ENCODE assay signal across 8 cellular contexts in genomic region chrX:40106677-40107290, GRCh38. TPM values are rescaled to one million over a fixed set of nuclear protein-coding genes. Genes with fewer than 3 reads are reported as not detected.
A peak's percentile ranks its signal among the peaks of the same experiment; 100 is the strongest.
DNase-seq lines count a peak whose midpoint lies in the region; ATAC-seq, FAIRE-seq and TF ChIP-seq lines count a peak whose summit lies in the region.

No MANE protein-coding gene starts in this region.

- peak overlapping the region; percentile 76 for H3K4me3 Mint-ChIP-seq in activated CD8-positive, alpha-beta memory T cell treated with anti-CD3 and anti-CD28 coated beads, Interleukin-2, amount 10 ng/mL, durations not matched to agents 7 days and 5 days
- peak overlapping the region; percentile 80 for H3K4me3 Mint-ChIP-seq in activated T-helper 1 cell treated with anti-CD3 and anti-CD28 coated beads, Interleukin-12 subunit alpha, Interleukin-12 subunit beta, Interleukin-2, Interleukin-4 antibody, amounts not matched to agents 30 ng/mL and 10 ng/mL and 1 ng/mL, durations not matched to agents 14 hours and 24 hours and 36 hours

- no peaks in the 10 kb centered on the region for H3K27me3 Mint-ChIP-seq in activated CD8-positive, alpha-beta memory T cell treated with anti-CD3 and anti-CD28 coated beads, Interleukin-2, amount 10 ng/mL, durations not matched to agents 7 days and 5 days
- peaks cover 3% of the 10 kb centered on the region for H3K27me3 Mint-ChIP-seq in activated T-helper 1 cell treated with anti-CD3 and anti-CD28 coated beads, Interleukin-12 subunit alpha, Interleukin-12 subunit beta, Interleukin-2, Interleukin-4 antibody, amounts not matched to agents 30 ng/mL and 10 ng/mL and 1 ng/mL, durations not matched to agents 14 hours and 24 hours and 36 hours (ENCODE audit: insufficient read depth)

- no peak for DNase-seq in activated CD8-positive, alpha-beta memory T cell treated with anti-CD3 and anti-CD28 coated beads, Interleukin-2, amount 10 ng/mL, durations not matched to agents 7 days and 5 days
- no peak for DNase-seq in activated CD8-positive, alpha-beta memory T cell treated with anti-CD3 and anti-CD28 coated beads, Interleukin-2, amount 50 U/mL, for 48 hours
- DNase-seq in activated T-helper 1 cell treated with anti-CD3 and anti-CD28 coated beads, Interleukin-12 subunit alpha, Interleukin-12 subunit beta, Interleukin-2, Interleukin-4 antibody, amounts not matched to agents 30 ng/mL and 10 ng/mL and 1 ng/mL, durations not matched to agents 14 hours and 24 hours and 36 hours (ENCODE audit: low spot score) = no peak
- DNase-seq in kidney (no peak), NOMO-1 treated with DMSO at 0.1 percent for 48 hours (lab: John Stamatoyannopoulos, UW; ENCODE audit: unreplicated experiment) (no peak), posterior cingulate gyrus (no peak)
- DNase-seq in activated CD4-positive, CD25-positive, alpha-beta regulatory T cell (lab: John Stamatoyannopoulos, UW) = no peak

- H3K4me1 Mint-ChIP-seq in activated CD8-positive, alpha-beta memory T cell treated with anti-CD3 and anti-CD28 coated beads, Interleukin-2, amount 10 ng/mL, durations not matched to agents 7 days and 5 days = peaks cover 11% of the 10 kb centered on the region
- H3K4me1 Mint-ChIP-seq in activated T-helper 1 cell treated with anti-CD3 and anti-CD28 coated beads, Interleukin-12 subunit alpha, Interleukin-12 subunit beta, Interleukin-2, Interleukin-4 antibody, amounts not matched to agents 30 ng/mL and 10 ng/mL and 1 ng/mL, durations not matched to agents 14 hours and 24 hours and 36 hours (ENCODE audit: low read depth) = peaks cover 6% of the 10 kb centered on the region

- no peak overlapping the region for H3K9ac ChIP-seq in kidney (ENCODE audit: low read length in 2 of 2)

- no peaks in the 10 kb centered on the region for H3K36me3 ChIP-seq in kidney (ENCODE audit: control insufficient read depth in 1 of 2, insufficient read depth in 2 of 2, low read length in 2 of 2)
- no peaks in the 10 kb centered on the region for H3K36me3 ChIP-seq in thymus (ENCODE audit: control insufficient read depth, insufficient read depth)

- H3K27ac ChIP-seq in kidney (ENCODE audit: low read depth in 2 of 2, low read length in 2 of 2) (peak overlapping the region; percentile 69 to 91), thymus (ENCODE audit: low read depth) (peak overlapping the region; percentile 83)

- no peak for FAIRE-seq in kidney (lab: Jason Lieb, UNC)

- no peaks in the 10 kb centered on the region for H3K9me3 Mint-ChIP-seq in activated CD8-positive, alpha-beta memory T cell treated with anti-CD3 and anti-CD28 coated beads, Interleukin-2, amount 10 ng/mL, durations not matched to agents 7 days and 5 days (ENCODE audit: low read depth)
- H3K9me3 Mint-ChIP-seq in activated T-helper 1 cell treated with anti-CD3 and anti-CD28 coated beads, Interleukin-12 subunit alpha, Interleukin-12 subunit beta, Interleukin-2, Interleukin-4 antibody, amounts not matched to agents 30 ng/mL and 10 ng/mL and 1 ng/mL, durations not matched to agents 14 hours and 24 hours and 36 hours = no peaks in the 10 kb centered on the region

- H3K4me3 ChIP-seq in kidney (ENCODE audit: low read length in 2 of 2) (peak overlapping the region; percentile 10 to 62), thymus (ENCODE audit: low read length) (peak overlapping the region; percentile 72)

- no peak for TF ChIP-seq CTCF in kidney (IDR thresholded peaks at IDR 0.05; ENCODE audit: borderline replicate concordance, extremely low read depth, insufficient read depth)

- CTCF ChIA-PET in activated CD8-positive, alpha-beta memory T cell treated with anti-CD3 and anti-CD28 coated beads, Interleukin-2, amount 10 ng/mL, durations not matched to agents 7 days and 5 days (lab: Charles Lee) = no interaction called here

- H3K27me3 ChIP-seq in thymus (ENCODE audit: control insufficient read depth, insufficient read depth) = no peaks in the 10 kb centered on the region

- no peaks in the 10 kb centered on the region for H3K36me3 Mint-ChIP-seq in activated CD8-positive, alpha-beta memory T cell treated with anti-CD3 and anti-CD28 coated beads, Interleukin-2, amount 10 ng/mL, durations not matched to agents 7 days and 5 days
- no peaks in the 10 kb centered on the region for H3K36me3 Mint-ChIP-seq in activated T-helper 1 cell treated with anti-CD3 and anti-CD28 coated beads, Interleukin-12 subunit alpha, Interleukin-12 subunit beta, Interleukin-2, Interleukin-4 antibody, amounts not matched to agents 30 ng/mL and 10 ng/mL and 1 ng/mL, durations not matched to agents 14 hours and 24 hours and 36 hours (ENCODE audit: low read depth)

- H3K27ac Mint-ChIP-seq in activated CD8-positive, alpha-beta memory T cell treated with anti-CD3 and anti-CD28 coated beads, Interleukin-2, amount 10 ng/mL, durations not matched to agents 7 days and 5 days = peak overlapping the region; percentile 80
- H3K27ac Mint-ChIP-seq in activated T-helper 1 cell treated with anti-CD3 and anti-CD28 coated beads, Interleukin-12 subunit alpha, Interleukin-12 subunit beta, Interleukin-2, Interleukin-4 antibody, amounts not matched to agents 30 ng/mL and 10 ng/mL and 1 ng/mL, durations not matched to agents 14 hours and 24 hours and 36 hours = peak overlapping the region; percentile 85

- H3K9me3 ChIP-seq in kidney (ENCODE audit: control insufficient read depth in 1 of 2, low read length in 2 of 2) = no peaks in the 10 kb centered on the region
- H3K9me3 ChIP-seq in thymus (ENCODE audit: control insufficient read depth) = no peaks in the 10 kb centered on the region

- no peak for ATAC-seq in activated CD8-positive, alpha-beta memory T cell treated with anti-CD3 and anti-CD28 coated beads, Interleukin-2, amount 10 ng/mL, durations not matched to agents 7 days and 5 days

- peaks cover 0 to 5% of the 10 kb centered on the region in 2 donors for H3K4me1 ChIP-seq in kidney (ENCODE audit: control insufficient read depth in 1 of 2, insufficient read depth in 1 of 2, low read depth in 1 of 2, low read length in 2 of 2)
- peaks cover 15% of the 10 kb centered on the region for H3K4me1 ChIP-seq in thymus (ENCODE audit: control insufficient read depth, insufficient read depth, low read length)

- 3% methylated on average over 35 of the region's 35 CpGs for WGBS in thymus

- intact Hi-C loops in activated T-helper 1 cell treated with anti-CD3 and anti-CD28 coated beads, Interleukin-12 subunit alpha, Interleukin-12 subunit beta, Interleukin-2, Interleukin-4 antibody, amounts not matched to agents 30 ng/mL and 10 ng/mL and 1 ng/mL, durations not matched to agents 14 hours and 24 hours and 36 hours (cut with micrococcal nuclease) = loop anchor here (1.0 to 5.0 kb wide), 5 partner anchors 9 to 1304 kb away; partner anchors contain the start of genes BCOR and MID1IP1
- intact Hi-C loops in kidney (cut with DNase I) = no loop called here
- intact Hi-C loops in posterior cingulate gyrus (cut with DNase I) = loop anchor here (5.0 kb wide), 1 partner anchor 94 kb away; no protein-coding TSS in a partner anchor

RNA-seq across cellular contexts. Expression of gene BCOR, which starts 9.0 kb away (rescaled TPM):
- 10 to 100 TPM; 43.9 to 58.0 TPM for total RNA-seq in activated CD8-positive, alpha-beta memory T cell treated with anti-CD3 and anti-CD28 coated beads, Interleukin-2, amount 10 ng/mL, durations not matched to agents 7 days and 5 days
- 65.2 and 72.0 TPM in 2 replicates for total RNA-seq in activated T-helper 1 cell treated with anti-CD3 and anti-CD28 coated beads, Interleukin-12 subunit alpha, Interleukin-12 subunit beta, Interleukin-2, Interleukin-4 antibody, amounts not matched to agents 30 ng/mL and 10 ng/mL and 1 ng/mL, durations not matched to agents 14 hours and 24 hours and 36 hours
- 33.9 TPM for total RNA-seq in kidney
- polyA plus RNA-seq in kidney (ENCODE audit: insufficient read depth, low read depth, low replicate concordance) = 7.7 TPM
- 24.4 TPM for polyA plus RNA-seq in thymus
